ENCODE assay signal across 9 cellular contexts in genomic region chr10:49231421-49231820, GRCh38. TPM values are rescaled to one million over a fixed set of nuclear protein-coding genes. Genes with fewer than 3 reads are reported as not detected.
"Had no signal": no experiment of that assay in that cellular context is flagged by ENCODE, and none has a peak within 500 bp of the region (broad histone marks: within the 10 kb centered on the region; RNA-seq: fewer than 3 reads in every experiment).

No MANE protein-coding gene starts in this region.

- H3K4me1 ChIP-seq: HAP-1 had no signal

- H3K9ac ChIP-seq: GM23248 had no signal

- H3K36me3 ChIP-seq: HAP-1 had no signal

- H2AFZ ChIP-seq: GM23248 had no signal

- DNase-seq: GM23248, GOT3, H7, HFFc6, KG1 had no signal

- ATAC-seq: HCT116 had no signal

- H3K27ac ChIP-seq: GM23248, HL-60 had no signal

- H3K9me3 ChIP-seq: HAP-1 had no signal

- H3K4me3 ChIP-seq: GM23248, HAP-1 had no signal

RNA-seq across cellular contexts. Expression of gene TMEM273, which starts 43.2 kb away (rescaled TPM):
- total RNA-seq: GM23248, H7, HFFc6, HT1080 had no signal
- polyA plus RNA-seq: GM23248 had no signal
